1 cellular context compared by ENCODE assay signal in the genomic region with DNA sequence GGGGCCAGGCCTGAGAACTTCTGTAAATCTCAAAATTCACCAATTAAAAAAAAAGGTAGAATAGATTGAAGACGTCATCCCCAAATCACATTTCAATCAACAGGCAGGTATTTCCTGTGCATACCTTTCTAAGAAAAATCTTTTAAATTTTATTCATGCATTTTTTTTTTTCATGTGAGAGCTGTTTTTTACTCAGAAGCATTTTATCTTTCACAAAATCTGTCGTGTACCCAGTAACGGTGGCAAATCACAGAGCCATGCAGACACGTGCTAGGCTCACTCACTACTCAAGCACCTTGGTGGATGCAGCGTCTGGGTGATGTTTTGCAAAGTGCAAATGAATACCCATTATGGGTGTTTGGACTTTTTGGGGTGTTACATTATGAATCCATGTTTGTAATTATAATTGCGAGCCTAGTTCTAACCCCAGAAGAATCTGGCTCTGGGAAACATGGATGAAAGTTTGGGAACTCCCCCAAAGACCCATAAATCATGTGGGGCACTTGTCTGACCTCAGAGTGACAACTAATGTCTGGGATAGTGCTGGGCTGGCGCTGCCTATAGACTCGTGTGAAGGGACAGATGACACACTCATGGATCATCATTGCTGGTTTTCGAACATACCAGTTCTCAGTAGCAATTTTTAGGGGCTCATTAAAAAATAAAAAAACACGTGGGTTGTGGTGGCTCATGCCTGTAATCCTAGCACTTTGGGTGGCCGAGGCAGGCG.
TF ChIP-seq lines count a peak whose summit lies in the region.

No MANE protein-coding gene starts in this region.

TF ChIP-seq in H1, 55 proteins besides CTCF, POLR2A, EP300 and RAD21:
- TF ChIP-seq POU5F1 (IDR thresholded peaks at IDR 0.05; ENCODE audit: low read depth, low read length) (no peak), ASH2L (IDR thresholded peaks at IDR 0.05; ENCODE audit: low read length) (no peak), GTF2F1 (IDR thresholded peaks at IDR 0.05; ENCODE audit: borderline replicate concordance, low read depth, low read length) (no peak), KDM1A (IDR thresholded peaks at IDR 0.05; ENCODE audit: borderline replicate concordance, low read length) (no peak), HDAC2 (IDR thresholded peaks at IDR 0.05; ENCODE audit: borderline replicate concordance in 1 of 2, low read depth in 2 of 2, low read length in 2 of 2) (no peak), SIX5 (IDR thresholded peaks at IDR 0.05; ENCODE audit: low read depth, low read length) (no peak), ZNF274 (IDR thresholded peaks at IDR 0.05; ENCODE audit: borderline replicate concordance, extremely low read depth, low read length) (no peak), CBX5 (IDR thresholded peaks at IDR 0.05; ENCODE audit: low read depth, low read length) (no peak), FOSL1 (IDR thresholded peaks at IDR 0.05; ENCODE audit: insufficient read depth, low read depth, low read length) (no peak), NANOG (IDR thresholded peaks at IDR 0.05; ENCODE audit: insufficient read depth, low read depth, low read length, poor library complexity, severe bottlenecking) (no peak), CEBPB (IDR thresholded peaks at IDR 0.05; ENCODE audit: low read depth, low read length) (no peak), TAF7 (optimal IDR thresholded peaks at IDR 0.05; ENCODE audit: borderline replicate concordance, low read depth, low read length) (no peak), TAF1 (IDR thresholded peaks at IDR 0.05; ENCODE audit: low read depth, low read length) (no peak)
- TF ChIP-seq, protein P1, sequence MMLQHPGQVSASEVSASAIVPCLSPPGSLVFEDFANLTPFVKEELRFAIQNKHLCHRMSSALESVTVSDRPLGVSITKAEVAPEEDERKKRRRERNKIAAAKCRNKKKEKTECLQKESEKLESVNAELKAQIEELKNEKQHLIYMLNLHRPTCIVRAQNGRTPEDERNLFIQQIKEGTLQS (IDR thresholded peaks at IDR 0.05; ENCODE audit: insufficient read depth, low read depth, low read length), result no peak
TF ChIP-seq in H1: peak in this region for 0.
